Comparison of ENCODE assay signal across 30 cellular contexts in genomic region chr5:71743135-71743534, GRCh38. TPM values are rescaled to one million over a fixed set of nuclear protein-coding genes. Genes with fewer than 3 reads are reported as not detected.
A peak's percentile ranks its signal among the peaks of the same experiment; 100 is the strongest.
DNase-seq lines count a peak whose midpoint lies in the region; ATAC-seq and TF ChIP-seq lines count a peak whose summit lies in the region.
"Had no signal": no experiment of that assay in that cellular context is flagged by ENCODE, and none has a peak within 500 bp of the region (broad histone marks: within the 10 kb centered on the region; RNA-seq: fewer than 3 reads in every experiment).

No MANE protein-coding gene starts in this region.

- CTCF ChIA-PET in IMR-90 (lab: Yijun Ruan, JAX) = no interaction called here

- intact Hi-C loops in IMR-90 (cut with micrococcal nuclease) (no loop called here), testis (cut with DNase I; ENCODE audit: low total_unique reads) (no loop called here)

- no peaks in the 10 kb centered on the region for H3K4me1 ChIP-seq in IMR-90 (ENCODE audit: control insufficient read depth, insufficient read depth, low read length)
- H3K4me1 ChIP-seq in mucosa of stomach (ENCODE audit: control insufficient read depth, insufficient read depth, low read length) = peaks cover 21% of the 10 kb centered on the region
- peaks cover 10% of the 10 kb centered on the region for H3K4me1 ChIP-seq in testis
- no peaks in the 10 kb centered on the region for H3K4me1 ChIP-seq in H9 (ENCODE audit: insufficient read depth, low read length)
- H3K4me1 ChIP-seq: BLaER1, left lung had no signal

- no peaks in the 10 kb centered on the region for H3K79me1 ChIP-seq in IMR-90 (ENCODE audit: low read depth in 1 of 2, low read length in 2 of 2)
- no peaks in the 10 kb centered on the region for H3K79me1 ChIP-seq in H9 (ENCODE audit: insufficient read depth, low read depth, low read length, poor library complexity, severe bottlenecking)

- H2AK5ac ChIP-seq in IMR-90 (ENCODE audit: low read depth, low read length) = no peak overlapping the region
- H2AK5ac ChIP-seq in H9 (ENCODE audit: insufficient read length, low read length) = no peak overlapping the region

- H3K23ac ChIP-seq in IMR-90 (ENCODE audit: low read depth, low read length) (no peak overlapping the region), H9 (ENCODE audit: insufficient read length, low read depth, low read length) (no peak overlapping the region)

- dilution Hi-C loops in IMR-90 (cut with HindIII; ENCODE audit: low sequenced_read_pairs, unreplicated experiment) = no loop called here

- H4K91ac ChIP-seq in IMR-90 (ENCODE audit: insufficient read depth, low read depth, low read length) = no peak overlapping the region
- H4K91ac ChIP-seq in H9 (ENCODE audit: insufficient read length, low read depth, low read length) = no peak overlapping the region

- 7% methylated on average over 2 of the region's 6 CpGs; no CpG with 5 or more reads in 1 of the 2 experiments for WGBS in IMR-90 (ENCODE audit: extremely low coverage in 2 of 2, insufficient read length in 1 of 2), 2 experiments
- 45 to 53% methylated on average over 6 of the region's 6 CpGs for WGBS in testis, 2 donors
- no CpG with 5 or more reads among the region's 6 CpGs for WGBS in H9 (ENCODE audit: extremely low coverage, insufficient read length, low lambda C conversion rate)

- H3K4me3 Mint-ChIP-seq in H9 = no peak overlapping the region
- H3K4me3 Mint-ChIP-seq: activated CD8-positive, alpha-beta T cell treated with anti-CD3 and anti-CD28 coated beads for 36 hours; activated naive CD4-positive, alpha-beta T cell treated with anti-CD3 and anti-CD28 coated beads for 36 hours; activated T-helper 1 cell treated with anti-CD3 and anti-CD28 coated beads, Interleukin-12 subunit alpha, Interleukin-12 subunit beta, Interleukin-2, Interleukin-4 antibody, amounts not matched to agents 30 ng/mL and 10 ng/mL and 1 ng/mL, durations not matched to agents 14 hours and 24 hours and 36 hours; brain; HFFc6; naive B cell; stimulated activated naive B cell treated with anti-CD40 and anti-IgM and Interleukin-4, amounts not matched to agents 10 μg/mL and 1 μg/mL and 100 μg/mL, for 72 hours had no signal

- H3K36me3 ChIP-seq in IMR-90 (ENCODE audit: control insufficient read depth, insufficient read depth, low read length) (no peaks in the 10 kb centered on the region), mucosa of stomach (ENCODE audit: control insufficient read depth, insufficient read depth, low read length) (no peaks in the 10 kb centered on the region), testis (ENCODE audit: low read depth, missing control alignments) (no peaks in the 10 kb centered on the region)
- H3K36me3 ChIP-seq: BLaER1, thoracic aorta had no signal

- BruUV-seq in IMR-90 (replicated peaks; lab: Mats Ljungman, UMichigan) = no TSS peak

- POLR2A ChIA-PET in IMR-90 (lab: Charles Lee; ENCODE audit: unreplicated experiment) = no interaction called here

- H3K4ac ChIP-seq in IMR-90 (ENCODE audit: low read depth, low read length) (no peak overlapping the region), H9 (ENCODE audit: low read depth, low read length) (no peak overlapping the region)

- H4K5ac ChIP-seq in IMR-90 (ENCODE audit: low read depth, low read length) = no peak overlapping the region
- no peak overlapping the region for H4K5ac ChIP-seq in H9 (ENCODE audit: insufficient read length, low read depth, low read length)

- H3K9ac ChIP-seq in IMR-90 (ENCODE audit: low read depth, low read length) (no peak overlapping the region), mucosa of stomach (ENCODE audit: low read length) (peak overlapping the region; percentile 10), H9 (ENCODE audit: extremely low read depth, insufficient read length, low read length) (no peak overlapping the region)
- H3K9ac ChIP-seq: BLaER1 had no signal

- H2AK9ac ChIP-seq in IMR-90 (replicated peaks; ENCODE audit: low read depth, low read length, poor library complexity) = no peak overlapping the region

- H3K23me2 ChIP-seq in H9 (ENCODE audit: insufficient read length, low read depth, low read length, poor library complexity, severe bottlenecking) = no peaks in the 10 kb centered on the region

- no peaks in the 10 kb centered on the region for H3K27me3 Mint-ChIP-seq in H9 (ENCODE audit: low read depth)

- H3K14ac ChIP-seq in IMR-90 (replicated peaks; ENCODE audit: low read depth, low read length) = no peak overlapping the region
- no peak overlapping the region for H3K14ac ChIP-seq in H9 (ENCODE audit: insufficient read depth, low read length)

- H2BK120ac ChIP-seq in IMR-90 (ENCODE audit: low read depth, low read length) (no peak overlapping the region), H9 (ENCODE audit: low read depth, low read length, poor library complexity, severe bottlenecking) (no peak overlapping the region)

- H3K4me3 ChIP-seq in IMR-90 (ENCODE audit: insufficient read depth, low read depth, low read length) (no peak overlapping the region), mucosa of stomach (ENCODE audit: low read length) (no peak overlapping the region), testis (no peak overlapping the region)
- H3K4me3 ChIP-seq: BLaER1, left lung, PC-9, thoracic aorta had no signal

- H3K4me1 Mint-ChIP-seq in H9 = peaks cover 9 to 12% of the 10 kb centered on the region in 2 experiments
- H3K4me1 Mint-ChIP-seq: naive B cell; stimulated activated naive B cell treated with anti-CD40 and anti-IgM and Interleukin-4, amounts not matched to agents 10 μg/mL and 1 μg/mL and 100 μg/mL, for 72 hours had no signal

- peaks cover 0 to 4% (median 0%) of the 10 kb centered on the region in 3 experiments; a peak in 2 of 7 replicates for H3K36me3 Mint-ChIP-seq in H9 (ENCODE audit: insufficient read depth in 1 of 3, low read depth in 3 of 3)
- H3K36me3 Mint-ChIP-seq: brain; naive B cell; stimulated activated naive B cell treated with anti-CD40 and anti-IgM and Interleukin-4, amounts not matched to agents 10 μg/mL and 1 μg/mL and 100 μg/mL, for 72 hours had no signal

- H2BK20ac ChIP-seq in IMR-90 (ENCODE audit: low read depth, low read length) (no peak overlapping the region), H9 (ENCODE audit: low read depth, low read length, poor library complexity, severe bottlenecking) (no peak overlapping the region)

- H3K9me3 Mint-ChIP-seq in H9 = 0 out of 5 replicates have a peak, but pooled peaks cover 3 to 5% of the 10 kb centered on the region in 2 experiments
- H3K9me3 Mint-ChIP-seq: activated CD8-positive, alpha-beta T cell treated with anti-CD3 and anti-CD28 coated beads for 36 hours; activated naive CD4-positive, alpha-beta T cell treated with anti-CD3 and anti-CD28 coated beads for 36 hours; activated T-helper 1 cell treated with anti-CD3 and anti-CD28 coated beads, Interleukin-12 subunit alpha, Interleukin-12 subunit beta, Interleukin-2, Interleukin-4 antibody, amounts not matched to agents 30 ng/mL and 10 ng/mL and 1 ng/mL, durations not matched to agents 14 hours and 24 hours and 36 hours; brain; HFFc6 had no signal

- no peak overlapping the region for H3K18ac ChIP-seq in IMR-90 (ENCODE audit: low read depth, low read length)
- no peak overlapping the region for H3K18ac ChIP-seq in H9 (ENCODE audit: insufficient read length, low read depth, low read length)

- TF ChIP-seq CTCF in IMR-90 (conservative IDR thresholded peaks at IDR 0.05; ENCODE audit: low read depth, low read length) (no peak), testis (IDR thresholded peaks at IDR 0.05) (no peak), H9 (conservative IDR thresholded peaks at IDR 0.05) (no peak)

- no peak overlapping the region for H4K8ac ChIP-seq in IMR-90 (ENCODE audit: low read depth in 2 of 2, low read length in 2 of 2)
- no peak overlapping the region for H4K8ac ChIP-seq in H9 (replicated peaks; ENCODE audit: insufficient read length, low read depth, low read length)

- H2BK5ac ChIP-seq in IMR-90 (ENCODE audit: low read depth, low read length, poor library complexity, severe bottlenecking) (no peak overlapping the region), H9 (ENCODE audit: insufficient read length, low read length) (no peak overlapping the region)

- no peaks in the 10 kb centered on the region; the same call in 1 of the 2 replicates for H3K27me3 ChIP-seq in IMR-90 (ENCODE audit: control insufficient read depth, insufficient read depth, low read length)
- no peaks in the 10 kb centered on the region for H3K27me3 ChIP-seq in mucosa of stomach (ENCODE audit: control insufficient read depth, insufficient read depth, low read length)
- no peaks in the 10 kb centered on the region for H3K27me3 ChIP-seq in testis
- H3K27me3 ChIP-seq in H9 (ENCODE audit: insufficient read depth, low read length) = no peaks in the 10 kb centered on the region
- H3K27me3 ChIP-seq: BLaER1, left lung had no signal

- H3K27ac Mint-ChIP-seq in H9 = no peak overlapping the region
- H3K27ac Mint-ChIP-seq: activated CD8-positive, alpha-beta T cell treated with anti-CD3 and anti-CD28 coated beads for 36 hours; activated naive CD4-positive, alpha-beta T cell treated with anti-CD3 and anti-CD28 coated beads for 36 hours; activated T-helper 1 cell treated with anti-CD3 and anti-CD28 coated beads, Interleukin-12 subunit alpha, Interleukin-12 subunit beta, Interleukin-2, Interleukin-4 antibody, amounts not matched to agents 30 ng/mL and 10 ng/mL and 1 ng/mL, durations not matched to agents 14 hours and 24 hours and 36 hours; brain; HFFc6; naive B cell; stimulated activated naive B cell treated with anti-CD40 and anti-IgM and Interleukin-4, amounts not matched to agents 10 μg/mL and 1 μg/mL and 100 μg/mL, for 72 hours had no signal

- no peak overlapping the region for H3T11ph ChIP-seq in H9 (ENCODE audit: low read length)

- no peak overlapping the region for H2AFZ ChIP-seq in IMR-90 (replicated peaks; ENCODE audit: low read length, poor library complexity)
- H2AFZ ChIP-seq in H9 (ENCODE audit: low read length) = no peak overlapping the region
- H2AFZ ChIP-seq: PC-9 had no signal

- H2BK15ac ChIP-seq in IMR-90 (ENCODE audit: low read depth, low read length) (no peak overlapping the region), H9 (ENCODE audit: low read depth, low read length) (no peak overlapping the region)

- peak; percentile 61 for ATAC-seq in IMR-90 (ENCODE audit: low read depth)
- ATAC-seq in HG02885 (IDR thresholded peaks at IDR 0.05; ENCODE audit: poor library complexity, unreplicated experiment) = no peak
- no peak for ATAC-seq in HG03469 (IDR thresholded peaks at IDR 0.05; ENCODE audit: unreplicated experiment)
- ATAC-seq: activated CD8-positive, alpha-beta T cell treated with anti-CD3 and anti-CD28 coated beads for 36 hours; left lung; stimulated activated naive B cell treated with anti-CD40 and anti-IgM and Interleukin-4, amounts not matched to agents 10 μg/mL and 1 μg/mL and 100 μg/mL, for 72 hours had no signal

- in situ Hi-C loops in IMR-90 (cut with MboI; ENCODE audit: low sequenced_read_pairs) = no loop called here

- H2BK12ac ChIP-seq in H9 (ENCODE audit: insufficient read length, low read depth, low read length) = no peak overlapping the region

- H3K4me2 ChIP-seq in IMR-90 (ENCODE audit: low read depth, low read length) (no peak overlapping the region), H9 (ENCODE audit: insufficient read depth, insufficient read length, low read length) (no peak overlapping the region)
- H3K4me2 ChIP-seq: BLaER1, PC-9 had no signal

- H3K79me2 ChIP-seq in H9 (ENCODE audit: insufficient read depth, low read length) = no peaks in the 10 kb centered on the region

- TF ChIP-seq POLR2A in IMR-90 (IDR thresholded peaks at IDR 0.05; ENCODE audit: low read depth, low read length) = no peak
- TF ChIP-seq POLR2A in testis (IDR thresholded peaks at IDR 0.05) = no peak

- H3K27ac ChIP-seq in IMR-90 (ENCODE audit: insufficient read depth, low read length) (no peak overlapping the region), testis (peak overlapping the region in 1 of 2 donors; percentile 18), H9 (ENCODE audit: insufficient read length, low read depth, low read length) (no peak overlapping the region)
- H3K27ac ChIP-seq: BLaER1, left lung, PC-9, thoracic aorta had no signal

- no peak for TF ChIP-seq RAD21 in IMR-90 (IDR thresholded peaks at IDR 0.05; ENCODE audit: low read length)

- no peaks in the 10 kb centered on the region for H4K20me1 ChIP-seq in IMR-90 (ENCODE audit: insufficient read depth, low read length)
- H4K20me1 ChIP-seq in H9 (ENCODE audit: control insufficient read depth, insufficient read depth, insufficient read length) = no peaks in the 10 kb centered on the region
- H4K20me1 ChIP-seq: BLaER1 had no signal

- DNase-seq in IMR-90 (no peak), dedifferentiated amniotic fluid mesenchymal stem cell (ENCODE audit: extremely low spot score) (peak; percentile 15), testis (peak; percentile 14), H9 (no peak)
- DNase-seq: activated CD4-positive, CD25-positive, alpha-beta regulatory T cell treated with anti-CD3 and anti-CD28 coated beads, Interleukin-2, amount 50 U/mL, for 72 hours; activated CD8-positive, alpha-beta memory T cell treated with anti-CD3 and anti-CD28 coated beads, Interleukin-2, amount 50 U/mL, for 48 hours; activated CD8-positive, alpha-beta T cell treated with anti-CD3 and anti-CD28 coated beads for 36 hours; activated naive CD4-positive, alpha-beta T cell treated with anti-CD3 and anti-CD28 coated beads for 36 hours; HFFc6; hypothalamus; left lung; mesendoderm; naive B cell; NCI-H1048; PC-9; Right ventricle myocardium superior; stimulated activated naive B cell treated with anti-CD40 and anti-IgM and Interleukin-4, amounts not matched to agents 10 μg/mL and 1 μg/mL and 100 μg/mL, for 72 hours; T-helper 2 cell had no signal

- no peaks in the 10 kb centered on the region for H3K9me1 ChIP-seq in IMR-90 (ENCODE audit: insufficient read depth, low read length)

- no peaks in the 10 kb centered on the region for H3K9me3 ChIP-seq in IMR-90 (ENCODE audit: control insufficient read depth, insufficient read depth, low read length)
- H3K9me3 ChIP-seq in mucosa of stomach (ENCODE audit: control insufficient read depth, low read length) = no peaks in the 10 kb centered on the region
- H3K9me3 ChIP-seq in testis = no peaks in the 10 kb centered on the region
- no peaks in the 10 kb centered on the region for H3K9me3 ChIP-seq in H9 (ENCODE audit: control insufficient read depth, low read depth, low read length)
- H3K9me3 ChIP-seq: BLaER1, left lung, thoracic aorta had no signal

- H3K56ac ChIP-seq in IMR-90 (ENCODE audit: extremely low read depth, insufficient read depth, low read length) (no peak overlapping the region), H9 (ENCODE audit: insufficient read length, low read depth, low read length) (no peak overlapping the region)

RNA-seq across cellular contexts. Expression of gene CARTPT, which starts 24.1 kb away (rescaled TPM):
- total RNA-seq in IMR-90 (2012; rRNA removed) (not detected in 2 replicates), testis (10 to 100 TPM; 15.0 to 18.2 TPM), H9 (2021) (not detected in 2 replicates)
- polyA plus RNA-seq in IMR-90 (2012; rRNA removed) (not detected in 2 replicates), testis (ENCODE audit: insufficient read depth, low read depth, low replicate concordance) (35.8 TPM)
- polyA plus RNA-seq in IMR-90 (2012; cell fraction: cytosol; rRNA removed) = not detected in 2 replicates
- not detected in 2 replicates for polyA plus RNA-seq in IMR-90 (2012; cell fraction: nucleus; rRNA removed; ENCODE audit: low replicate concordance)
- total RNA-seq: activated CD8-positive, alpha-beta T cell treated with anti-CD3 and anti-CD28 coated beads for 36 hours; activated naive CD4-positive, alpha-beta T cell treated with anti-CD3 and anti-CD28 coated beads for 36 hours; activated T-helper 1 cell treated with anti-CD3 and anti-CD28 coated beads, Interleukin-12 subunit alpha, Interleukin-12 subunit beta, Interleukin-2, Interleukin-4 antibody, amounts not matched to agents 30 ng/mL and 10 ng/mL and 1 ng/mL, durations not matched to agents 14 hours and 24 hours and 36 hours; endothelial cell of umbilical vein; fibroblast of lung; HFFc6; HT-29; left lung; omental fat pad; PC-9; Right ventricle myocardium superior; skeletal muscle tissue had no signal
- polyA plus RNA-seq: endothelial cell of umbilical vein, fibroblast of lung had no signal

Comparison
In these comparisons a context has a peak if more than half of its experiments do, and no peak if none do; other contexts are left out.
1. DNase-seq: peak in dedifferentiated amniotic fluid mesenchymal stem cell (single experiment) and testis (single experiment); none in IMR-90 (single experiment) and H9 (single experiment).
2. RNA of gene CARTPT, which starts 24.1 kb away (total RNA-seq): 15.0 to 18.2 TPM in testis; not detected in IMR-90 and not detected in H9; every median in the first group is over 10 times any median in the second.